In the genomic region with DNA sequence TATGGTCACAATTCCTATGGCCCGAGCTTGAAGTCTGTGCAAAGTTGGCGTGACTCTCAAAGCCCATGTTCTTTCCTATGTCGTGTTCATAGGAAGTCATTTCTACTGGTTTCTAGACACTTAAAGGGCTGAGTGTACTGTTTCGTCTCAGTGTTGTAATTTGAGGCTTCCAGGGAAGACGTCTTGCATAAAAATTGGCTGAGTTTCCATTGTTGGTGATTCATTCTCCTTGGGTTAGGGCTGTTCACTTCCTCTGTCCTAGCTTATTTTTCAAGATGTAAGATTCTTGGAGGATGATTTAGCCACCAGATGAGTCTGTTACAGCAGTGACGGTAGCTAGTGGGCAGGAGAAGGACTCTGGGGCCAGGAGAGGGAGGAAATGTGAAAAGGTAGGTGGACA, we compare ENCODE assay signal across 11 cellular contexts. TPM values are rescaled to one million over a fixed set of nuclear protein-coding genes. Genes with fewer than 3 reads are reported as not detected.
DNase-seq lines count a peak whose midpoint lies in the region; ATAC-seq lines count a peak whose summit lies in the region.
"Had no signal": no experiment of that assay in that cellular context is flagged by ENCODE, and none has a peak within 500 bp of the region (broad histone marks: within the 10 kb centered on the region; RNA-seq: fewer than 3 reads in every experiment).

No MANE protein-coding gene starts in this region.

- POLR2A ChIA-PET in activated CD4-positive, alpha-beta memory T cell treated with anti-CD3 and anti-CD28 coated beads for 36 hours (lab: Charles Lee) = interaction anchor here (0.8 to 2.2 kb wide), 4 partner anchors 18 to 41 kb away, joined by 3 to 6 read pairs (median 4); no protein-coding TSS in a partner anchor
- POLR2A ChIA-PET in activated CD4-positive, alpha-beta memory T cell treated with anti-CD3 and anti-CD28 coated beads, Interleukin-2, amount 10 ng/mL, durations not matched to agents 7 days and 5 days (lab: Charles Lee) = interaction anchor here (0.9 kb wide), 1 partner anchor 32 kb away, joined by 5 read pairs; no protein-coding TSS in a partner anchor

- no peak overlapping the region for H3K4me3 ChIP-seq in right cardiac atrium (ENCODE audit: low read length)
- H3K4me3 ChIP-seq: BLaER1, ovary had no signal

- H3K4me1 ChIP-seq in right cardiac atrium (ENCODE audit: control insufficient read depth, insufficient read depth, low read length) = no peaks in the 10 kb centered on the region
- H3K4me1 ChIP-seq: BLaER1 had no signal

- H3K4me1 Mint-ChIP-seq in activated CD4-positive, alpha-beta memory T cell treated with anti-CD3 and anti-CD28 coated beads for 36 hours (ENCODE audit: low read depth) = peaks cover 33% of the 10 kb centered on the region
- H3K4me1 Mint-ChIP-seq in activated CD4-positive, alpha-beta memory T cell treated with anti-CD3 and anti-CD28 coated beads, Interleukin-2, amount 10 ng/mL, durations not matched to agents 7 days and 5 days = peaks cover 16% of the 10 kb centered on the region
- H3K4me1 Mint-ChIP-seq in activated T-cell treated with anti-CD3 and anti-CD28 coated beads, Interleukin-2, amount 50 U/mL, for 72 hours (ENCODE audit: low read depth) = peaks cover 36% of the 10 kb centered on the region

- peaks cover 16% of the 10 kb centered on the region for H3K9me3 Mint-ChIP-seq in activated CD4-positive, alpha-beta memory T cell treated with anti-CD3 and anti-CD28 coated beads for 36 hours
- H3K9me3 Mint-ChIP-seq in activated CD4-positive, alpha-beta memory T cell treated with anti-CD3 and anti-CD28 coated beads, Interleukin-2, amount 10 ng/mL, durations not matched to agents 7 days and 5 days = peaks cover 12% of the 10 kb centered on the region
- peaks cover 3 to 6% of the 10 kb centered on the region in 2 donors for H3K9me3 Mint-ChIP-seq in activated T-cell treated with anti-CD3 and anti-CD28 coated beads, Interleukin-2, amount 50 U/mL, for 72 hours

- peaks cover 2% of the 10 kb centered on the region for H3K9me3 ChIP-seq in right cardiac atrium (ENCODE audit: control insufficient read depth, low read length)
- H3K9me3 ChIP-seq: ovary had no signal

- H3K27ac Mint-ChIP-seq in activated CD4-positive, alpha-beta memory T cell treated with anti-CD3 and anti-CD28 coated beads for 36 hours = peak overlapping the region; percentile 79
- H3K27ac Mint-ChIP-seq in activated CD4-positive, alpha-beta memory T cell treated with anti-CD3 and anti-CD28 coated beads, Interleukin-2, amount 10 ng/mL, durations not matched to agents 7 days and 5 days = no peak overlapping the region
- peak overlapping the region; percentile 83 for H3K27ac Mint-ChIP-seq in activated T-cell treated with anti-CD3 and anti-CD28 coated beads, Interleukin-2, amount 50 U/mL, for 72 hours

- no peaks in the 10 kb centered on the region for H3K27me3 Mint-ChIP-seq in activated CD4-positive, alpha-beta memory T cell treated with anti-CD3 and anti-CD28 coated beads for 36 hours
- H3K27me3 Mint-ChIP-seq in activated CD4-positive, alpha-beta memory T cell treated with anti-CD3 and anti-CD28 coated beads, Interleukin-2, amount 10 ng/mL, durations not matched to agents 7 days and 5 days = no peaks in the 10 kb centered on the region
- no peaks in the 10 kb centered on the region for H3K27me3 Mint-ChIP-seq in activated T-cell treated with anti-CD3 and anti-CD28 coated beads, Interleukin-2, amount 50 U/mL, for 72 hours (ENCODE audit: low read depth)

- peaks cover 21% of the 10 kb centered on the region for H3K36me3 Mint-ChIP-seq in activated CD4-positive, alpha-beta memory T cell treated with anti-CD3 and anti-CD28 coated beads for 36 hours
- peaks cover 36% of the 10 kb centered on the region for H3K36me3 Mint-ChIP-seq in activated CD4-positive, alpha-beta memory T cell treated with anti-CD3 and anti-CD28 coated beads, Interleukin-2, amount 10 ng/mL, durations not matched to agents 7 days and 5 days (ENCODE audit: low read depth)
- peaks cover 12 to 19% of the 10 kb centered on the region in 2 donors for H3K36me3 Mint-ChIP-seq in activated T-cell treated with anti-CD3 and anti-CD28 coated beads, Interleukin-2, amount 50 U/mL, for 72 hours (ENCODE audit: insufficient read depth in 2 of 2)

- no peaks in the 10 kb centered on the region for H3K27me3 ChIP-seq in right cardiac atrium (ENCODE audit: control insufficient read depth, insufficient read depth)
- H3K27me3 ChIP-seq: BLaER1, ovary had no signal

- H3K4me3 Mint-ChIP-seq in activated CD4-positive, alpha-beta memory T cell treated with anti-CD3 and anti-CD28 coated beads for 36 hours = no peak overlapping the region
- H3K4me3 Mint-ChIP-seq in activated CD4-positive, alpha-beta memory T cell treated with anti-CD3 and anti-CD28 coated beads, Interleukin-2, amount 10 ng/mL, durations not matched to agents 7 days and 5 days = no peak overlapping the region
- peak overlapping the region; percentile 63 to 71 for H3K4me3 Mint-ChIP-seq in activated T-cell treated with anti-CD3 and anti-CD28 coated beads, Interleukin-2, amount 50 U/mL, for 72 hours

- no peak overlapping the region for H3K27ac ChIP-seq in right cardiac atrium (ENCODE audit: low read length)
- H3K27ac ChIP-seq: BLaER1, ovary had no signal

- intact Hi-C loops in activated CD4-positive, alpha-beta memory T cell treated with anti-CD3 and anti-CD28 coated beads for 36 hours (cut with micrococcal nuclease) = loop anchor here (1.0 to 5.0 kb wide), 3 partner anchors 13 to 35 kb away; no protein-coding TSS in a partner anchor
- intact Hi-C loops in right cardiac atrium (cut with DNase I) = no loop called here

- DNase-seq in activated CD4-positive, alpha-beta memory T cell treated with anti-CD3 and anti-CD28 coated beads for 36 hours = no peak
- no peak for DNase-seq in activated CD4-positive, alpha-beta memory T cell treated with anti-CD3 and anti-CD28 coated beads, Interleukin-2, amount 10 ng/mL, durations not matched to agents 7 days and 5 days
- no peak for DNase-seq in activated T-cell treated with anti-CD3 and anti-CD28 coated beads, Interleukin-2, amount 50 U/mL, for 72 hours
- DNase-seq in right cardiac atrium = no peak
- peak; percentile 42 for DNase-seq in superior temporal gyrus (ENCODE audit: extremely low spot score)
- no peak for DNase-seq in retina
- DNase-seq: NCI-H774, ovary had no signal

- WGBS in right cardiac atrium = 38% methylated on average over 6 of the region's 6 CpGs

- ATAC-seq in activated T-cell treated with anti-CD3 and anti-CD28 coated beads, Interleukin-2, amount 50 U/mL, for 72 hours (replicated peaks in 1 of 2) = peak; percentile 70 to 72
- peak; percentile 64 to 70 for ATAC-seq in right cardiac atrium
- no peak for ATAC-seq in GM21381 (IDR thresholded peaks at IDR 0.05; ENCODE audit: unreplicated experiment)
- no peak for ATAC-seq in GM19328 (IDR thresholded peaks at IDR 0.05; ENCODE audit: unreplicated experiment)

- CTCF ChIA-PET in activated CD4-positive, alpha-beta memory T cell treated with anti-CD3 and anti-CD28 coated beads for 36 hours (lab: Charles Lee) = interaction anchor here (1.0 to 1.3 kb wide), 2 partner anchors 27 to 76 kb away, joined by 5 to 9 read pairs; no protein-coding TSS in a partner anchor
- CTCF ChIA-PET in activated CD4-positive, alpha-beta memory T cell treated with anti-CD3 and anti-CD28 coated beads, Interleukin-2, amount 10 ng/mL, durations not matched to agents 7 days and 5 days (lab: Charles Lee) = interaction anchor here (1.3 kb wide), 1 partner anchor 32 kb away, joined by 3 read pairs; no protein-coding TSS in a partner anchor

RNA-seq across cellular contexts. Expression of a gene that starts 43.1 kb away (rescaled TPM):
- 10 to 100 TPM; 20.7 to 22.4 TPM for total RNA-seq in activated CD4-positive, alpha-beta memory T cell treated with anti-CD3 and anti-CD28 coated beads for 36 hours
- total RNA-seq in activated CD4-positive, alpha-beta memory T cell treated with anti-CD3 and anti-CD28 coated beads, Interleukin-2, amount 10 ng/mL, durations not matched to agents 7 days and 5 days = 10 to 100 TPM; 50.3 to 52.7 TPM
- total RNA-seq in activated T-cell treated with anti-CD3 and anti-CD28 coated beads, Interleukin-2, amount 50 U/mL, for 72 hours = 10 to 100 TPM; 43.0 to 45.4 TPM
- total RNA-seq in right cardiac atrium = 1 to 10 TPM; 2.7 to 5.2 (median 5.0) TPM
- polyA plus RNA-seq in right cardiac atrium = 2.0 TPM

RNA-seq across cellular contexts. Expression of a gene that starts 55.0 kb away (rescaled TPM):
- under 1 TPM; 0.63 to 0.71 TPM for total RNA-seq in activated CD4-positive, alpha-beta memory T cell treated with anti-CD3 and anti-CD28 coated beads for 36 hours
- 1 to 10 TPM; 2.0 to 2.2 TPM for total RNA-seq in activated CD4-positive, alpha-beta memory T cell treated with anti-CD3 and anti-CD28 coated beads, Interleukin-2, amount 10 ng/mL, durations not matched to agents 7 days and 5 days
- total RNA-seq in activated T-cell treated with anti-CD3 and anti-CD28 coated beads, Interleukin-2, amount 50 U/mL, for 72 hours = 1 to 10 TPM in 1 of 2 donors, under 1 TPM in 1; 0.99 to 2.6 TPM
- total RNA-seq in right cardiac atrium = under 1 TPM; 0.36 to 0.91 (median 0.85) TPM
- polyA plus RNA-seq in right cardiac atrium = 0.86 TPM

Comparison
In these comparisons a context has a peak if more than half of its experiments do, and no peak if none do; other contexts are left out.
1. H3K4me3 Mint-ChIP-seq: peak in activated T-cell treated with anti-CD3 and anti-CD28 coated beads, Interleukin-2, amount 50 U/mL, for 72 hours (2 of 2); none in activated CD4-positive, alpha-beta memory T cell treated with anti-CD3 and anti-CD28 coated beads for 36 hours (single experiment) and activated CD4-positive, alpha-beta memory T cell treated with anti-CD3 and anti-CD28 coated beads, Interleukin-2, amount 10 ng/mL, durations not matched to agents 7 days and 5 days (single experiment).
2. ATAC-seq: peak in activated T-cell treated with anti-CD3 and anti-CD28 coated beads, Interleukin-2, amount 50 U/mL, for 72 hours (2 of 2) and right cardiac atrium (2 of 2); none in GM21381 (single experiment) and GM19328 (single experiment).